ENCODE assay signal across 1 cellular context in the genomic region with DNA sequence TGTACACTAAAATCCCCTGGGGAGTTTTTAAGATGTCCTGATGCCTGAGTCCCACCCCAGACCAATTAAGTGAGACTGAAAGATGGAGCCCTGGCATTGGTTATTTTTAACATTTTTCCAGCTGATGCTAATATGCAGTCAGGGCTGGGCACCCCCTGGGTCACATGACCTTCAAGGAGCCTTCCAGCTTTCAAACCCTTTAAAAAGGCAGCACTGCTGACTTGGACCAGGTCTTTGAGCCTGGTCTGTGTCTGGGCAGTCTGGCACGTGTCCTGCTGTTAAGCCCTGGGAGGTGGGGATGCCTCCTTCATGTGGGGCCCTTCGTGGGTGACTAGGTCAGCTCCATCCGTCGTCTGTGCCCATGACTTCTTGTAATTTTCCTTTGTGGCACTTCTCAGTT.
TF ChIP-seq lines count a peak whose summit lies in the region.

No MANE protein-coding gene starts in this region.

TF ChIP-seq in HepG2, 621 proteins besides CTCF, POLR2A, EP300 and RAD21:
- TF ChIP-seq, protein P1, sequence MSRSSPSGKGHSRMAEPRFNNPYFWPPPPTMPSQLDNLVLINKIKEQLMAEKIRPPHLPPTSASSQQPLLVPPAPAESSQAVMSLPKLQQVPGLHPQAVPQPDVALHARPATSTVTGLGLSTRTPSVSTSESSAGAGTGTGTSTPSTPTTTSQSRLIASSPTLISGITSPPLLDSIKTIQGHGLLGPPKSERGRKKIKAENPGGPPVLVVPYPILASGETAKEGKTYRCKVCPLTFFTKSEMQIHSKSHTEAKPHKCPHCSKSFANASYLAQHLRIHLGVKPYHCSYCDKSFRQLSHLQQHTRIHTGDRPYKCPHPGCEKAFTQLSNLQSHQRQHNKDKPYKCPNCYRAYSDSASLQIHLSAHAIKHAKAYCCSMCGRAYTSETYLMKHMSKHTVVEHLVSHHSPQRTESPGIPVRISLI (CRISPR knock-in tag; IDR thresholded peaks at IDR 0.05; ENCODE audit: borderline replicate concordance), result no peak
